ENCODE assay signal across 9 cellular contexts in the genomic region with DNA sequence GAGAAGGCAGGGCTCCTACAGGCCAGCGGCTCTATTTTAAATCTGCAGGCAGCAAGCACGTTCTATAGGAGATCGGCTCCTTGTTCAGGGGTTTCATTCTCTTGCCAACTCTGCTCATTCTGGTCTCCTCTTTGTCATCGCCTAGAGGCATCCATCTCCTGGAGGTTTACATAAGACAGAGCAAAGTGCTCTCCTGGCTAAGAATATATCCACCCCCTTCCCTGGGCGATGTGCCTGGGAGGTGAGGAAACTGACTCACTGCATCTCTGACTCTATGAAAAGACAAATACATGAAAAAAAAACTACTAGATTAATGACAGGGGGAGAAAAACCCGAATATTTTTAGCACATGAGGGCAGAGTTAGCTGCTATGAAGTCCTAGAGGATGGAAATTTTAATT.
DNase-seq lines count a peak whose midpoint lies in the region; ATAC-seq, FAIRE-seq and TF ChIP-seq lines count a peak whose summit lies in the region.
"Had no signal": no experiment of that assay in that cellular context is flagged by ENCODE, and none has a peak within 500 bp of the region (broad histone marks: within the 10 kb centered on the region; RNA-seq: fewer than 3 reads in every experiment).

No MANE protein-coding gene starts in this region.

- TF ChIP-seq CTCF in right atrium auricular region (IDR thresholded peaks at IDR 0.05) = no peak
- no peak for TF ChIP-seq CTCF in upper lobe of left lung (IDR thresholded peaks at IDR 0.05)

- no peaks in the 10 kb centered on the region for H3K36me3 ChIP-seq in right atrium auricular region
- H3K36me3 ChIP-seq in upper lobe of left lung = no peaks in the 10 kb centered on the region

- TF ChIP-seq EP300 in upper lobe of left lung (IDR thresholded peaks at IDR 0.05) = no peak

- no peak overlapping the region for H3K4me3 ChIP-seq in right atrium auricular region
- no peak overlapping the region for H3K4me3 ChIP-seq in upper lobe of left lung

- no peak for TF ChIP-seq POLR2A in upper lobe of left lung (IDR thresholded peaks at IDR 0.05)

- H3K27me3 ChIP-seq in right atrium auricular region (no peaks in the 10 kb centered on the region), upper lobe of left lung (no peaks in the 10 kb centered on the region)

- H3K9me3 ChIP-seq in right atrium auricular region (peaks cover 0 to 12% of the 10 kb centered on the region in 2 donors), upper lobe of left lung (peaks cover 0 to 3% (median 0%) of the 10 kb centered on the region in 4 donors)

- DNase-seq in Right ventricle myocardium inferior (ENCODE audit: missing footprints) = no peak
- DNase-seq in right atrium auricular region (ENCODE audit: low spot score) = no peak
- DNase-seq in glomerular visceral epithelial cell (ENCODE audit: extremely low spot score) = peak; percentile 10
- DNase-seq in urothelium cell line (ENCODE audit: low spot score) = peak; percentile 39
- no peak for DNase-seq in NCI-H524 treated with DMSO at 0.1 percent for 48 hours (lab: John Stamatoyannopoulos, UW)
- DNase-seq in upper lobe of left lung = no peak
- DNase-seq in NOMO-1 treated with dmso at 0.1 percent for 144 hours (lab: John Stamatoyannopoulos, UW; ENCODE audit: unreplicated experiment) = no peak
- DNase-seq: effector CD4-positive, alpha-beta T cell had no signal

- ATAC-seq in Right ventricle myocardium inferior (peak; percentile 66), upper lobe of left lung (ENCODE audit: low FRiP score in 2 of 2) (no peak)

- intact Hi-C loops in Right ventricle myocardium inferior (cut with DNase I) = no loop called here

- FAIRE-seq in urothelium cell line (lab: Jason Lieb, UNC) = no peak

- H3K27ac ChIP-seq in right atrium auricular region (no peak overlapping the region), angular gyrus (ENCODE audit: low read depth, low read length) (peak overlapping the region; percentile 26), upper lobe of left lung (no peak overlapping the region)

- WGBS in upper lobe of left lung, 2 donors = 63 to 65% methylated on average over 6 of the region's 6 CpGs

- H3K4me1 ChIP-seq in right atrium auricular region (no peaks in the 10 kb centered on the region), upper lobe of left lung (no peaks in the 10 kb centered on the region)

Comparison
In these comparisons a context has a peak if more than half of its experiments do, and no peak if none do; other contexts are left out.
1. DNase-seq: peak in glomerular visceral epithelial cell (single experiment) and urothelium cell line (single experiment); none in Right ventricle myocardium inferior (single experiment), right atrium auricular region (single experiment), NCI-H524 treated with DMSO at 0.1 percent for 48 hours (single experiment), upper lobe of left lung (0 of 2) and NOMO-1 treated with dmso at 0.1 percent for 144 hours (single experiment).